Comparison of ENCODE assay signal across 11 cellular contexts in genomic region chr15:71784719-71785118, GRCh38. TPM values are rescaled to one million over a fixed set of nuclear protein-coding genes. Genes with fewer than 3 reads are reported as not detected.
DNase-seq lines count a peak whose midpoint lies in the region; ATAC-seq and TF ChIP-seq lines count a peak whose summit lies in the region.
"Had no signal": no experiment of that assay in that cellular context is flagged by ENCODE, and none has a peak within 500 bp of the region (broad histone marks: within the 10 kb centered on the region; RNA-seq: fewer than 3 reads in every experiment).

No MANE protein-coding gene starts in this region.

- 69 to 76% (median 72%) methylated on average over 5 to 6 of the region's 6 CpGs for WGBS in stomach, 5 donors

- ATAC-seq in foreskin keratinocyte: no peak
- ATAC-seq in GM18861 (IDR thresholded peaks at IDR 0.05; ENCODE audit: unreplicated experiment): no peak
- no peak for ATAC-seq in HG02610 (IDR thresholded peaks at IDR 0.05; ENCODE audit: unreplicated experiment)
- ATAC-seq: left colon had no signal

- no peaks in the 10 kb centered on the region for H3K27me3 ChIP-seq in WERI-Rb-1 (ENCODE audit: insufficient read depth, low read depth, severe bottlenecking)
- no peaks in the 10 kb centered on the region for H3K27me3 ChIP-seq in foreskin keratinocyte
- no peaks in the 10 kb centered on the region for H3K27me3 ChIP-seq in stomach
- H3K27me3 ChIP-seq: sigmoid colon had no signal

- H3K4me1 ChIP-seq in foreskin keratinocyte (no peaks in the 10 kb centered on the region), stomach (peaks cover 0 to 9% (median 4%) of the 10 kb centered on the region in 4 donors)
- H3K4me1 ChIP-seq: sigmoid colon had no signal

- intact Hi-C loops in stomach (cut with DNase I; ENCODE audit: low total_unique reads): no loop called here

- peak; percentile 23 for TF ChIP-seq CTCF in AG09309 (IDR thresholded peaks at IDR 0.05; ENCODE audit: control insufficient read depth, insufficient read depth, low read depth, low read length, missing control alignments)
- TF ChIP-seq CTCF in GM12865 (IDR thresholded peaks at IDR 0.05; ENCODE audit: insufficient read depth, low read depth, low read length, missing control alignments): peak; percentile 40
- TF ChIP-seq CTCF in WERI-Rb-1 (IDR thresholded peaks at IDR 0.05; ENCODE audit: low read depth, low read length): peak; percentile 75
- TF ChIP-seq CTCF in foreskin keratinocyte (conservative IDR thresholded peaks at IDR 0.05): peak; percentile 46
- TF ChIP-seq CTCF in stomach (IDR thresholded peaks at IDR 0.05): no peak

- no peak for DNase-seq in AG09309 (ENCODE audit: low read depth)
- no peak for DNase-seq in GM12865 (ENCODE audit: low read depth)
- no peak for DNase-seq in WERI-Rb-1
- no peak for DNase-seq in foreskin keratinocyte
- DNase-seq in stomach: no peak
- DNase-seq in effector CD4-positive, alpha-beta T cell: no peak
- DNase-seq: left colon, NCI-H2171, sigmoid colon had no signal

- H3K4me3 ChIP-seq in AG09309 (ENCODE audit: control insufficient read depth, low read depth, low read length): no peak overlapping the region
- H3K4me3 ChIP-seq in GM12865 (ENCODE audit: low read depth, low read length): no peak overlapping the region
- no peak overlapping the region for H3K4me3 ChIP-seq in WERI-Rb-1 (ENCODE audit: low read depth, low read length)
- H3K4me3 ChIP-seq in stomach: no peak overlapping the region
- H3K4me3 ChIP-seq: sigmoid colon had no signal

- H3K36me3 ChIP-seq in WERI-Rb-1 (no peaks in the 10 kb centered on the region), stomach (no peaks in the 10 kb centered on the region)
- H3K36me3 ChIP-seq: sigmoid colon had no signal

- H3K27ac ChIP-seq in WERI-Rb-1 (no peak overlapping the region), foreskin keratinocyte (no peak overlapping the region), stomach (no peak overlapping the region)
- H3K27ac ChIP-seq: sigmoid colon had no signal

- no peak for TF ChIP-seq EP300 in stomach (IDR thresholded peaks at IDR 0.05)

- H3K9me3 ChIP-seq in WERI-Rb-1 (ENCODE audit: severe bottlenecking): no peaks in the 10 kb centered on the region
- H3K9me3 ChIP-seq in stomach: no peaks in the 10 kb centered on the region
- H3K9me3 ChIP-seq: sigmoid colon had no signal

- no peak for TF ChIP-seq POLR2A in stomach (IDR thresholded peaks at IDR 0.05)

RNA-seq across cellular contexts. Expression of gene NR2E3, which starts 25.6 kb away (rescaled TPM):
- 0.28 and 0.65 TPM in 2 replicates for total RNA-seq in foreskin keratinocyte
- 0.08 and 0.12 TPM in 2 replicates for polyA plus RNA-seq in foreskin keratinocyte
- 1 to 10 TPM in 1 of 5 donors, under 1 TPM in 1, not detected in 3; 0.37 to 1.3 TPM for total RNA-seq in stomach
- under 1 TPM in 2 of 3 donors, not detected in 1; 0.25 to 0.70 TPM for polyA plus RNA-seq in stomach

Comparison
In these comparisons a context has a peak if more than half of its experiments do, and no peak if none do; other contexts are left out.
1. CTCF ChIP-seq: peak in AG09309 (single experiment), GM12865 (single experiment), WERI-Rb-1 (single experiment) and foreskin keratinocyte (single experiment); none in stomach (0 of 7).